In genomic region chr6:82006027-82006738, GRCh38 we compare ENCODE assay signal across 8 cellular contexts.
DNase-seq lines count a peak whose midpoint lies in the region; ATAC-seq, FAIRE-seq and TF ChIP-seq lines count a peak whose summit lies in the region.

No MANE protein-coding gene starts in this region.

- no peak overlapping the region for H3K4me2 ChIP-seq in OCI-LY1 (ENCODE audit: low read length)

- ATAC-seq in GM18519 (IDR thresholded peaks at IDR 0.05; ENCODE audit: low FRiP score, unreplicated experiment), result peak; percentile 81
- peak; percentile 86 for ATAC-seq in HG02973 (IDR thresholded peaks at IDR 0.05; ENCODE audit: unreplicated experiment)

- no peaks in the 10 kb centered on the region for H4K20me1 ChIP-seq in OCI-LY1 (ENCODE audit: insufficient read depth, low read length)

- no peak overlapping the region for H2AFZ ChIP-seq in OCI-LY1 (ENCODE audit: low read length)

- no peaks in the 10 kb centered on the region for H3F3A ChIP-seq in OCI-LY1 (ENCODE audit: insufficient read depth, low read length)

- no peak overlapping the region for H3K9ac ChIP-seq in OCI-LY1 (ENCODE audit: low read length)

- TF ChIP-seq CTCF in AG09309 (IDR thresholded peaks at IDR 0.05; ENCODE audit: control insufficient read depth, insufficient read depth, low read depth, low read length, missing control alignments) (peak; percentile 68), OCI-LY1 (IDR thresholded peaks at IDR 0.05; ENCODE audit: low read length) (peak; percentile 68), retinal pigment epithelial cell (conservative IDR thresholded peaks at IDR 0.05; ENCODE audit: low read depth, low read length) (peak; percentile 62)

- no peaks in the 10 kb centered on the region for H3K27me3 ChIP-seq in OCI-LY1 (ENCODE audit: insufficient read depth, low read length)

- FAIRE-seq in urothelium cell line (lab: Jason Lieb, UNC), result no peak

- no peak overlapping the region for H3K27ac ChIP-seq in OCI-LY1 (ENCODE audit: low read depth, low read length, poor library complexity, severe bottlenecking)

- H3K4me1 ChIP-seq in OCI-LY1 (ENCODE audit: insufficient read depth, low read length, severe bottlenecking), result no peaks in the 10 kb centered on the region

- TF ChIP-seq POLR2A in erythroblast (IDR thresholded peaks at IDR 0.05; ENCODE audit: low read length), result no peak

- H3K9me2 ChIP-seq in OCI-LY1 (ENCODE audit: low read depth, low read length), result no peaks in the 10 kb centered on the region

- H3K36me3 ChIP-seq in OCI-LY1 (ENCODE audit: insufficient read depth, low read length), result no peaks in the 10 kb centered on the region

- H3K79me2 ChIP-seq in OCI-LY1 (ENCODE audit: insufficient read depth, low read length), result no peaks in the 10 kb centered on the region

- H3K4me3 ChIP-seq in AG09309 (ENCODE audit: control insufficient read depth, low read depth, low read length), result no peak overlapping the region
- no peak overlapping the region for H3K4me3 ChIP-seq in OCI-LY1 (ENCODE audit: low read depth, low read length, poor library complexity, severe bottlenecking)
- H3K4me3 ChIP-seq in retinal pigment epithelial cell (ENCODE audit: low read length), result no peak overlapping the region

- no peaks in the 10 kb centered on the region for H3K9me3 ChIP-seq in OCI-LY1 (ENCODE audit: low read length)

- DNase-seq in AG09309 (ENCODE audit: low read depth) (no peak), erythroblast (lab: John Stamatoyannopoulos, UW) (peak; percentile 21 to 48), retinal pigment epithelial cell (ENCODE audit: low read depth) (no peak), urothelium cell line (ENCODE audit: low spot score) (no peak), midbrain (lab: John Stamatoyannopoulos, UW) (no peak)

Comparison
In these comparisons a context has a peak if more than half of its experiments do, and no peak if none do; other contexts are left out.
1. DNase-seq: peak in erythroblast (2 of 2); none in AG09309 (single experiment), retinal pigment epithelial cell (single experiment), urothelium cell line (single experiment) and midbrain (single experiment).
2. Peak in every context shown above with its lines, with median percentiles within 50 percentile points of each other: CTCF ChIP-seq.